Comparison of ENCODE assay signal across 25 cellular contexts in the genomic region with DNA sequence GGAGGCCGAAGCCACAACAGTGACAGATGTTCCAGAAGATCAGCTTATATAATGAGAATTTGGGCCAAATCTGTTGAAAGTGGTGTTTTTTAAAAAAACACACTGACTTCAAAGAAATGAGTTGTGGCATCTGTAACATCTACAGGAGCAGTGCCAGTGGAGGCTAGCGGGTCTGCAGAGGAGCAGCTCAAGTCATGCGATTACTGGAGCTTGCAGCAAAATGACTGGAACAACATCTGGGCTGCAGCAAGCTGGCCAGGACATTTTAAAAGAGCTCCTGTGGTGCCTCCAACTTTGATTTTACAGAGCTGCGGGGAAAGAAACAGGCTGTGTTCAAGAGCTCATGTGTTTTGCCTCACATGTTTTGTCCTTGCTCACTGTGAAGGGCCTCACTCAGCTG. TPM values are rescaled to one million over a fixed set of nuclear protein-coding genes. Genes with fewer than 3 reads are reported as not detected.
"Had no signal": no experiment of that assay in that cellular context is flagged by ENCODE, and none has a peak within 500 bp of the region (broad histone marks: within the 10 kb centered on the region; RNA-seq: fewer than 3 reads in every experiment).

No MANE protein-coding gene starts in this region.

- H3K9me3 ChIP-seq: breast epithelium, ovary, psoas muscle, sigmoid colon, testis had no signal

- H3K4me2 ChIP-seq: neural progenitor cell had no signal

- H3K4me1 ChIP-seq: breast epithelium, neural progenitor cell, psoas muscle, testis, upper lobe of right lung had no signal

- DNase-seq: activated B cell treated with CpG ODN at 0.5 μM for 24 hours; activated CD4-positive, alpha-beta T cell treated with anti-CD3 and anti-CD28 coated beads for 4 hours; activated CD8-positive, alpha-beta T cell treated with anti-CD3 and anti-CD28 coated beads for 36 hours; activated naive CD4-positive, alpha-beta T cell treated with anti-CD3 and anti-CD28 coated beads, Interleukin-2, amount 10 ng/mL, durations not matched to agents 7 days and 5 days; activated naive CD8-positive, alpha-beta T cell treated with anti-CD3 and anti-CD28 coated beads, Interleukin-2, amount 50 U/mL, for 24 hours; activated T-cell treated with anti-CD3 and anti-CD28 coated beads, Interleukin-2, amount 50 U/mL, for 1 hour; cerebellar nuclear complex; effector CD8-positive, alpha-beta T cell; foreskin melanocyte; glutamatergic neuron; hypothalamus; islet precursor cell; ovary; psoas muscle; sigmoid colon; stimulated activated CD4-positive, alpha-beta T cell treated with anti-CD3 and anti-CD28 coated beads, Interleukin-4, amount 100 ng/mL, for 24 hours; T-cell; testis; upper lobe of right lung had no signal

- H3K9me3 Mint-ChIP-seq: activated CD8-positive, alpha-beta T cell treated with anti-CD3 and anti-CD28 coated beads for 36 hours; activated naive CD8-positive, alpha-beta T cell treated with anti-CD3 and anti-CD28 coated beads, Interleukin-2, amount 50 U/mL, for 24 hours; activated T-helper 2 cell treated with anti-CD3 and anti-CD28 coated beads, Interferon-gamma antibody, Interleukin-2, Interleukin-4, amounts not matched to agents 10 μg/mL and 5 μg/mL and 100 μg/mL, durations not matched to agents 14 hours and 24 hours and 36 hours; neural progenitor cell had no signal

- H2AFZ ChIP-seq: neural progenitor cell had no signal

- ATAC-seq: activated CD8-positive, alpha-beta T cell treated with anti-CD3 and anti-CD28 coated beads for 36 hours; activated naive CD8-positive, alpha-beta T cell treated with anti-CD3 and anti-CD28 coated beads, Interleukin-2, amount 50 U/mL, for 24 hours; psoas muscle; stimulated activated effector memory CD8-positive, alpha-beta T cell treated with anti-CD3 and anti-CD28 coated beads, Interleukin-12 subunit alpha, Interleukin-12 subunit beta, amount 100 ng/mL, for 72 hours; T-cell; upper lobe of right lung had no signal

- H3K9ac ChIP-seq: neural progenitor cell had no signal

- H3K27ac ChIP-seq: breast epithelium, esophagus muscularis mucosa, neural progenitor cell, ovary, psoas muscle, sigmoid colon, testis, upper lobe of right lung had no signal

- H3K4me1 Mint-ChIP-seq: activated B cell treated with CpG ODN at 0.5 μM for 24 hours; activated naive CD4-positive, alpha-beta T cell treated with anti-CD3 and anti-CD28 coated beads, Interleukin-2, amount 10 ng/mL, durations not matched to agents 7 days and 5 days; activated naive CD8-positive, alpha-beta T cell treated with anti-CD3 and anti-CD28 coated beads, Interleukin-2, amount 50 U/mL, for 24 hours; stimulated activated effector memory CD8-positive, alpha-beta T cell treated with anti-CD3 and anti-CD28 coated beads, Interleukin-12 subunit alpha, Interleukin-12 subunit beta, amount 100 ng/mL, for 72 hours; T-cell had no signal

- H3K4me3 ChIP-seq: breast epithelium, esophagus muscularis mucosa, neural progenitor cell, ovary, psoas muscle, sigmoid colon, testis, upper lobe of right lung had no signal

- H3K27me3 ChIP-seq: breast epithelium, esophagus muscularis mucosa, neural progenitor cell, ovary, sigmoid colon, testis, upper lobe of right lung had no signal

- H3K27ac Mint-ChIP-seq: activated B cell treated with CpG ODN at 0.5 μM for 24 hours; activated CD8-positive, alpha-beta T cell treated with anti-CD3 and anti-CD28 coated beads for 36 hours; activated naive CD4-positive, alpha-beta T cell treated with anti-CD3 and anti-CD28 coated beads, Interleukin-2, amount 10 ng/mL, durations not matched to agents 7 days and 5 days; activated naive CD8-positive, alpha-beta T cell treated with anti-CD3 and anti-CD28 coated beads, Interleukin-2, amount 50 U/mL, for 24 hours; activated T-helper 2 cell treated with anti-CD3 and anti-CD28 coated beads, Interferon-gamma antibody, Interleukin-2, Interleukin-4, amounts not matched to agents 10 μg/mL and 5 μg/mL and 100 μg/mL, durations not matched to agents 14 hours and 24 hours and 36 hours; dendritic cell treated with granulocyte-macrophage colony-stimulating factor and Interleukin-4, amounts not matched to agents 40 ng/mL and 50 ng/mL, for 4 days; neural progenitor cell; stimulated activated effector memory CD8-positive, alpha-beta T cell treated with anti-CD3 and anti-CD28 coated beads, Interleukin-12 subunit alpha, Interleukin-12 subunit beta, amount 100 ng/mL, for 72 hours; T-cell had no signal

- H3K36me3 ChIP-seq: breast epithelium, neural progenitor cell, ovary, sigmoid colon, upper lobe of right lung had no signal

- H3K27me3 Mint-ChIP-seq: activated B cell treated with CpG ODN at 0.5 μM for 24 hours; activated CD8-positive, alpha-beta T cell treated with anti-CD3 and anti-CD28 coated beads for 36 hours; activated naive CD4-positive, alpha-beta T cell treated with anti-CD3 and anti-CD28 coated beads, Interleukin-2, amount 10 ng/mL, durations not matched to agents 7 days and 5 days; dendritic cell treated with granulocyte-macrophage colony-stimulating factor and Interleukin-4, amounts not matched to agents 40 ng/mL and 50 ng/mL, for 4 days; T-cell had no signal

- H3K36me3 Mint-ChIP-seq: activated naive CD4-positive, alpha-beta T cell treated with anti-CD3 and anti-CD28 coated beads, Interleukin-2, amount 10 ng/mL, durations not matched to agents 7 days and 5 days; neural progenitor cell; stimulated activated effector memory CD8-positive, alpha-beta T cell treated with anti-CD3 and anti-CD28 coated beads, Interleukin-12 subunit alpha, Interleukin-12 subunit beta, amount 100 ng/mL, for 72 hours; T-cell had no signal

- H3K4me3 Mint-ChIP-seq: activated B cell treated with CpG ODN at 0.5 μM for 24 hours; activated CD8-positive, alpha-beta T cell treated with anti-CD3 and anti-CD28 coated beads for 36 hours; activated naive CD4-positive, alpha-beta T cell treated with anti-CD3 and anti-CD28 coated beads, Interleukin-2, amount 10 ng/mL, durations not matched to agents 7 days and 5 days; activated naive CD8-positive, alpha-beta T cell treated with anti-CD3 and anti-CD28 coated beads, Interleukin-2, amount 50 U/mL, for 24 hours; dendritic cell treated with granulocyte-macrophage colony-stimulating factor and Interleukin-4, amounts not matched to agents 40 ng/mL and 50 ng/mL, for 4 days; neural progenitor cell; stimulated activated effector memory CD8-positive, alpha-beta T cell treated with anti-CD3 and anti-CD28 coated beads, Interleukin-12 subunit alpha, Interleukin-12 subunit beta, amount 100 ng/mL, for 72 hours; T-cell had no signal

RNA-seq across cellular contexts. Expression of gene TBX18, which starts 57.2 kb away (rescaled TPM):
- total RNA-seq: activated B cell treated with CpG ODN at 0.5 μM for 24 hours; activated CD8-positive, alpha-beta T cell treated with anti-CD3 and anti-CD28 coated beads for 36 hours; activated T-helper 2 cell treated with anti-CD3 and anti-CD28 coated beads, Interferon-gamma antibody, Interleukin-2, Interleukin-4, amounts not matched to agents 10 μg/mL and 5 μg/mL and 100 μg/mL, durations not matched to agents 14 hours and 24 hours and 36 hours; T-cell had no signal
